In the genomic region with DNA sequence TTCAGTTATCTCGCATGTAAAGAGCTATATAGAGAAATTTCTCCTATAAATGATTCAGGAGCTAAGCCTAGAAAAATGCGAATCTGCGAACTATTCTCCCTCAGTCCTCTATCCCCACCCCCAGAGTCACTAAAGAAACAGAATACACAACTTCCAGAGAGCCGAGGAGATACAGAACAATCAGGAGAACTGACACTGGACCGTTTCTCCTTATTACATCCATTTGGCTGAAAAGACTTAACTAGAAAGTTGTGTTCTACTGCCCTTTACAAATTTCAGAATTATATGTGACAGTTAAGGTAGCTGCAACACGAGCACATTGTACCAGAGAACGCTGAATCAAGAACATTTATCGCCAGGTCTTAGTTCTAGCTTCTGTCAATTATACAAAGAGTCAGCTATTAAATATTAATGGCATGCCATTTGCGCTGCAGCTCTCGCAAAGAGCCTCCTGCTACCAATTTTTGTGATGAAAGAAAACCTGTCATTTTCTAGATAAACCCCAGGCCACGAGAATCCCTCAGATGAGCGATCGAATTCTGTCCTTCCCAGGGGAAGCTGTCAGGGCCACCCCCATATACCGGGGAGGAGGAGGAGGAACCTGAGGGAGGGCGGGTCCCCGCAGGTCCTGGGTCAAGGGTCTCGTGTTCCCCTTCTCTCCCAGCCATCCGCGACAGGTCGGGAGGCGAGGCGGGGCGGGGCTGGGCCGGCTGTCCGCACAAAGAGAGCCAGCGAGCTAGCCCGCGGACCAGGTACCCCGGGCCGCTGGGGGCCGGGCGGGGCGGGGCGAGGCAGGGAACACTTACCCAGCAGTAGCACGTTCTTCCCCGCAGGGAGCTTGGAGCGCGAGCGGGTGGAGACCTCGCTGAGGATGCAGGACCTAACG, we compare ENCODE assay signal across 8 cellular contexts. TPM values are rescaled to one million over a fixed set of nuclear protein-coding genes. Genes with fewer than 3 reads are reported as not detected.
DNase-seq lines count a peak whose midpoint lies in the region; ATAC-seq and TF ChIP-seq lines count a peak whose summit lies in the region.

No MANE protein-coding gene starts in this region.

- H3K27ac Mint-ChIP-seq in activated CD8-positive, alpha-beta memory T cell treated with anti-CD3 and anti-CD28 coated beads, Interleukin-2, amount 10 ng/mL, durations not matched to agents 7 days and 5 days: peak overlapping the region; percentile 75
- H3K27ac Mint-ChIP-seq in stimulated activated effector memory CD8-positive, alpha-beta T cell treated with anti-CD3 and anti-CD28 coated beads, Interleukin-12 subunit alpha, Interleukin-12 subunit beta, amount 100 ng/mL, for 72 hours: peak overlapping the region; percentile 82

- peak overlapping the region; percentile 92 for H3K9ac ChIP-seq in mucosa of stomach (ENCODE audit: low read length)

- H3K27ac ChIP-seq in 22Rv1: peak overlapping the region; percentile 95
- peak overlapping the region; percentile 97 to 98 for H3K27ac ChIP-seq in esophagus (ENCODE audit: low read depth in 2 of 2, low read length in 1 of 2)

- CTCF ChIA-PET in activated CD8-positive, alpha-beta memory T cell treated with anti-CD3 and anti-CD28 coated beads, Interleukin-2, amount 10 ng/mL, durations not matched to agents 7 days and 5 days (lab: Charles Lee): interaction anchor here (0.6 to 1.2 kb wide), 7 partner anchors 9 to 72 kb away, joined by 3 to 7 read pairs (median 3); no protein-coding TSS in a partner anchor

- no peak for TF ChIP-seq CTCF in 22Rv1 (IDR thresholded peaks at IDR 0.05)

- peak; percentile 38 for ATAC-seq in HG02884 (IDR thresholded peaks at IDR 0.05; ENCODE audit: unreplicated experiment)
- ATAC-seq in activated CD8-positive, alpha-beta memory T cell treated with anti-CD3 and anti-CD28 coated beads, Interleukin-2, amount 10 ng/mL, durations not matched to agents 7 days and 5 days: peak; percentile 38
- peak; percentile 61 for ATAC-seq in stimulated activated effector memory CD8-positive, alpha-beta T cell treated with anti-CD3 and anti-CD28 coated beads, Interleukin-12 subunit alpha, Interleukin-12 subunit beta, amount 100 ng/mL, for 72 hours

- H3K27me3 Mint-ChIP-seq in activated CD8-positive, alpha-beta memory T cell treated with anti-CD3 and anti-CD28 coated beads, Interleukin-2, amount 10 ng/mL, durations not matched to agents 7 days and 5 days: peaks cover 2% of the 10 kb centered on the region

- H3K4me1 Mint-ChIP-seq in activated CD8-positive, alpha-beta memory T cell treated with anti-CD3 and anti-CD28 coated beads, Interleukin-2, amount 10 ng/mL, durations not matched to agents 7 days and 5 days: peaks cover 25% of the 10 kb centered on the region
- peaks cover 2% of the 10 kb centered on the region for H3K4me1 Mint-ChIP-seq in stimulated activated effector memory CD8-positive, alpha-beta T cell treated with anti-CD3 and anti-CD28 coated beads, Interleukin-12 subunit alpha, Interleukin-12 subunit beta, amount 100 ng/mL, for 72 hours

- peaks cover 9% of the 10 kb centered on the region for H3K36me3 Mint-ChIP-seq in activated CD8-positive, alpha-beta memory T cell treated with anti-CD3 and anti-CD28 coated beads, Interleukin-2, amount 10 ng/mL, durations not matched to agents 7 days and 5 days
- peaks cover 17% of the 10 kb centered on the region for H3K36me3 Mint-ChIP-seq in stimulated activated effector memory CD8-positive, alpha-beta T cell treated with anti-CD3 and anti-CD28 coated beads, Interleukin-12 subunit alpha, Interleukin-12 subunit beta, amount 100 ng/mL, for 72 hours

- peak; percentile 15 for DNase-seq in NCI-H2171 (lab: John Stamatoyannopoulos, UW)
- DNase-seq in activated CD8-positive, alpha-beta memory T cell treated with anti-CD3 and anti-CD28 coated beads, Interleukin-2, amount 10 ng/mL, durations not matched to agents 7 days and 5 days: peak; percentile 62
- DNase-seq in stimulated activated effector memory CD8-positive, alpha-beta T cell treated with anti-CD3 and anti-CD28 coated beads, Interleukin-12 subunit alpha, Interleukin-12 subunit beta, amount 100 ng/mL, for 72 hours (ENCODE audit: low spot score in 2 of 2): peak; percentile 37 to 80

- 1% methylated on average over 33 to 41 of the region's 41 CpGs for WGBS in esophagus, 2 donors

- H3K9me3 ChIP-seq in esophagus (ENCODE audit: control insufficient read depth in 2 of 2, insufficient read depth in 1 of 2, low read depth in 1 of 2, low read length in 1 of 2) (no peaks in the 10 kb centered on the region), mucosa of stomach (ENCODE audit: control insufficient read depth, low read length) (no peaks in the 10 kb centered on the region)

- H3K4me3 ChIP-seq in esophagus (ENCODE audit: low read depth in 1 of 2, low read length in 2 of 2): peak overlapping the region; percentile 81 to 96
- peak overlapping the region; percentile 92 for H3K4me3 ChIP-seq in mucosa of stomach (ENCODE audit: low read length)

- H3K4me3 Mint-ChIP-seq in activated CD8-positive, alpha-beta memory T cell treated with anti-CD3 and anti-CD28 coated beads, Interleukin-2, amount 10 ng/mL, durations not matched to agents 7 days and 5 days: peak overlapping the region; percentile 83
- peak overlapping the region; percentile 83 for H3K4me3 Mint-ChIP-seq in stimulated activated effector memory CD8-positive, alpha-beta T cell treated with anti-CD3 and anti-CD28 coated beads, Interleukin-12 subunit alpha, Interleukin-12 subunit beta, amount 100 ng/mL, for 72 hours

- H3K4me1 ChIP-seq in esophagus (ENCODE audit: control insufficient read depth in 2 of 2, insufficient read depth in 2 of 2, low read length in 1 of 2) (no peaks in the 10 kb centered on the region), mucosa of stomach (ENCODE audit: control insufficient read depth, insufficient read depth, low read length) (peaks cover 19% of the 10 kb centered on the region)

- H3K27me3 ChIP-seq in esophagus (ENCODE audit: control insufficient read depth in 1 of 2, insufficient read depth in 2 of 2, low read length in 2 of 2): no peaks in the 10 kb centered on the region
- H3K27me3 ChIP-seq in mucosa of stomach (ENCODE audit: control insufficient read depth, insufficient read depth, low read length): no peaks in the 10 kb centered on the region

- peaks cover 0 to 3% of the 10 kb centered on the region in 2 donors for H3K36me3 ChIP-seq in esophagus (ENCODE audit: control insufficient read depth in 2 of 2, insufficient read depth in 2 of 2, low read length in 1 of 2)
- H3K36me3 ChIP-seq in mucosa of stomach (ENCODE audit: control insufficient read depth, insufficient read depth, low read length): no peaks in the 10 kb centered on the region

- no peaks in the 10 kb centered on the region for H3K9me3 Mint-ChIP-seq in activated CD8-positive, alpha-beta memory T cell treated with anti-CD3 and anti-CD28 coated beads, Interleukin-2, amount 10 ng/mL, durations not matched to agents 7 days and 5 days (ENCODE audit: low read depth)
- no peaks in the 10 kb centered on the region for H3K9me3 Mint-ChIP-seq in stimulated activated effector memory CD8-positive, alpha-beta T cell treated with anti-CD3 and anti-CD28 coated beads, Interleukin-12 subunit alpha, Interleukin-12 subunit beta, amount 100 ng/mL, for 72 hours

- peak; percentile 39 for TF ChIP-seq POLR2A in GM15510 (IDR thresholded peaks at IDR 0.05; ENCODE audit: borderline replicate concordance, extremely low read depth, insufficient read length)

RNA-seq across cellular contexts. Expression of gene DYNC1LI1, which starts 0.9 kb away (rescaled TPM):
- total RNA-seq in activated CD8-positive, alpha-beta memory T cell treated with anti-CD3 and anti-CD28 coated beads, Interleukin-2, amount 10 ng/mL, durations not matched to agents 7 days and 5 days: 10 to 100 TPM; 31.1 to 32.7 TPM
- 10 to 100 TPM in 1 of 2 donors, 1 to 10 TPM in 1; 7.9 to 15.7 TPM for polyA plus RNA-seq in esophagus

Comparison
In these comparisons a context has a peak if more than half of its experiments do, and no peak if none do; other contexts are left out.
1. Peak in every context shown above with its lines: DNase-seq, ATAC-seq, H3K4me3 ChIP-seq and H3K27ac ChIP-seq.